ENCODE assay signal across 1 cellular context in the genomic region with DNA sequence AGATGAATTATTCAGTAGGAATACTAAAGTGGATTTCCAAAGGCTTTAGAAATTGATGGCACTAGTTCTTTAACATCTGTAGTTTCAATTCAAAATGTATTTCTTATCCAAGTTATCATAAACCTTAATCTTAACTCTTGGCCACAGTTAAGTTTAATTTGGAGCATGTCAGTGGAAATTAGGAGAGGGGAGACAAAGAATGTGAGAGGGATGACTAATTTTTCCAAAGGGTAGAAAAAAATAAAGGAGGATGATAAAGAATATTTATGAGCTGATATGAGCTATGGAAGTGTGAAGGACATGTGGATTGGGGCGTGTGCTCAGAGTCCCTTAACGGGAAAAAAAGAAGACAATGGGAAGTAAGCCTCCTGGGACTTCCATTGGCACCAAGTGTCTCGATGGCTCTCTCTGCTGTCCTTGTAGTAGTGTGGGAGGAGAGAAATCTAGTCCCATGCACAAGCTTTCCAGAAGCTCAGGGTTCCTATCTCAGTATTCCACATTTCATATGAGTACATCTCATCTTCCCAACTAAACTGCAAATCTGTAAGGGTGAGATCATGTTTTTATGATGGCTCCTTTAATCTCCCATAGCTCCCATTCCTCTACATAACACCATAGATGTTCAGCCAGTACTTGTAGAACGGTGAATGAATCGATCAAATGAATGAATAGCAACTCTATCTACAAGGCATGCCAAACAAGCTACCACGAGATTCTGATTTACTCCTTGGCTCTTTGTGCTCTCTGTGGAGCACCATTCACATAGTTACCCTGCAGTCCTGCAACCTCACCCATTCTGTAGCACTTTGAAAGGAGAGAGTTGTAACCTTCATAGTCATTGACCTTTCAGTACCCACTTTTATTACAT.
TF ChIP-seq lines count a peak whose summit lies in the region.

No MANE protein-coding gene starts in this region.

TF ChIP-seq in SK-N-SH treated with all-trans-retinoic acid at 6 μM for 48 hours, 23 proteins besides CTCF, POLR2A, EP300 and RAD21 (continued from another document):
- TF ChIP-seq TSHZ2 (CRISPR knock-in tag; IDR thresholded peaks at IDR 0.05), result no peak
- TF ChIP-seq CREB5 (CRISPR knock-in tag; IDR thresholded peaks at IDR 0.05; ENCODE audit: low read depth), result no peak
- TF ChIP-seq RARB (CRISPR knock-in tag; IDR thresholded peaks at IDR 0.05), result no peak
- TF ChIP-seq, protein P1, sequence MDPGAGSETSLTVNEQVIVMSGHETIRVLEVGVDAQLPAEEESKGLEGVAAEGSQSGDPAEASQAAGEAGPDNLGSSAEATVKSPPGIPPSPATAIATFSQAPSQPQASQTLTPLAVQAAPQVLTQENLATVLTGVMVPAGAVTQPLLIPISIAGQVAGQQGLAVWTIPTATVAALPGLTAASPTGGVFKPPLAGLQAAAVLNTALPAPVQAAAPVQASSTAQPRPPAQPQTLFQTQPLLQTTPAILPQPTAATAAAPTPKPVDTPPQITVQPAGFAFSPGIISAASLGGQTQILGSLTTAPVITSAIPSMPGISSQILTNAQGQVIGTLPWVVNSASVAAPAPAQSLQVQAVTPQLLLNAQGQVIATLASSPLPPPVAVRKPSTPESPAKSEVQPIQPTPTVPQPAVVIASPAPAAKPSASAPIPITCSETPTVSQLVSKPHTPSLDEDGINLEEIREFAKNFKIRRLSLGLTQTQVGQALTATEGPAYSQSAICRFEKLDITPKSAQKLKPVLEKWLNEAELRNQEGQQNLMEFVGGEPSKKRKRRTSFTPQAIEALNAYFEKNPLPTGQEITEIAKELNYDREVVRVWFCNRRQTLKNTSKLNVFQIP (CRISPR knock-in tag; IDR thresholded peaks at IDR 0.05; ENCODE audit: borderline replicate concordance, low read depth), result no peak
- TF ChIP-seq ARNTL (CRISPR knock-in tag; IDR thresholded peaks at IDR 0.05; ENCODE audit: borderline replicate concordance, low read depth), result no peak
